In the genomic region with DNA sequence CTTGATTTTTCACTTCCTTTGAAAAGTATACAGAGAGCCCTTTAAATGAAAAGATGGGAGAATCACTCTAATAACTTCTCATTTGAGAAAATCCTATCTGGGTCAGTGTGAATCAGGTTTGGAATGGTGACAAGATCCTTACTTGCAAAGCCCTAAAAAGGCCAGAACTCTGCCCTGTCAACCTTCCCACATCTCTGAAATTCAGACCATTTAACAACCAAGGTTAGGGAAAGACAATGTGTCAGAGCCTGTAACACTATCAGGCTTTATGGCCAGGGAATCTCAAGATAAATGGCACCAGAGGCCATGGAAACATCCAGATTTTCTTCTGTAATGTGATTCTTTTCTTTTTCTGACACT, we compare ENCODE assay signal across 18 cellular contexts.
"Had no signal": no experiment of that assay in that cellular context is flagged by ENCODE, and none has a peak within 500 bp of the region (broad histone marks: within the 10 kb centered on the region; RNA-seq: fewer than 3 reads in every experiment).

No MANE protein-coding gene starts in this region.

- H3K4me3 Mint-ChIP-seq: activated naive CD8-positive, alpha-beta T cell; naive thymus-derived CD8-positive, alpha-beta T cell had no signal

- H3K27ac Mint-ChIP-seq: activated naive CD8-positive, alpha-beta T cell; activated T-helper 2 cell treated with anti-CD3 and anti-CD28 coated beads, Interferon-gamma antibody, Interleukin-2, Interleukin-4, amounts not matched to agents 10 μg/mL and 5 μg/mL and 100 μg/mL, durations not matched to agents 14 hours and 24 hours and 36 hours; naive thymus-derived CD8-positive, alpha-beta T cell had no signal

- H3K27ac ChIP-seq: adrenal gland, epithelial cell of prostate, heart right ventricle, lower lobe of right lung, prostate gland, spleen had no signal

- DNase-seq: activated naive CD4-positive, alpha-beta T cell; activated T-cell treated with anti-CD3 and anti-CD28 coated beads, Interleukin-2, amount 50 U/mL, for 1 hour; cerebellar nuclear complex; cortex of kidney; heart right ventricle; kidney; lower lobe of right lung; naive thymus-derived CD8-positive, alpha-beta T cell; spleen; stimulated activated CD4-positive, alpha-beta T cell treated with anti-CD3 and anti-CD28 coated beads, Interleukin-4, amount 100 ng/mL, for 1 hour; stimulated activated naive CD4-positive, alpha-beta T cell; T-helper 1 cell had no signal

- H3K9me3 Mint-ChIP-seq: activated T-helper 2 cell treated with anti-CD3 and anti-CD28 coated beads, Interferon-gamma antibody, Interleukin-2, Interleukin-4, amounts not matched to agents 10 μg/mL and 5 μg/mL and 100 μg/mL, durations not matched to agents 14 hours and 24 hours and 36 hours had no signal

- ATAC-seq: heart right ventricle; left lobe of liver; lower lobe of right lung; naive thymus-derived CD8-positive, alpha-beta T cell had no signal

- H3K36me3 Mint-ChIP-seq: activated naive CD8-positive, alpha-beta T cell had no signal
